ENCODE assay signal across 8 cellular contexts in the genomic region with DNA sequence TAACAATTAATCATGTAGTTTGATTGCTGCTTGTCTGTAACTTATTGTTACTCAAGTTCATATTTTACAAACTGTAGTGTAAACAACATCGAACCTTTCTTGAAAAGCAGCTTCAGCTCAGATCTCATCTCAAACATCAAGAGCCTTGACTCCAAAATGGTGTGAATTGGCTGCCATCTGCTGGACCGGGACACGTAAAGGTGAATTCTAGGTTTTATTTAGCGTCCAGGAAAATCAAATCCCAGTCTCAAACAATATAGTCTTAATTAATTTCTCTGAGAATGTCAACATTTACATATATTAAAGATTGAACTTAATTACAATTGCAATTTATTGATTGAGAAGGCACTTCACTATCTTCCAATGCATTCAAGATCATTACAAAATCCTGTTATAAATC.
DNase-seq lines count a peak whose midpoint lies in the region; ATAC-seq and TF ChIP-seq lines count a peak whose summit lies in the region.

No MANE protein-coding gene starts in this region.

- H3K9me3 ChIP-seq in heart right ventricle (peaks cover 0 to 5% (median 0%) of the 10 kb centered on the region in 11 donors), right cardiac atrium (ENCODE audit: control insufficient read depth, low read length) (no peaks in the 10 kb centered on the region), NT2/D1 (ENCODE audit: insufficient read depth, low read length) (no peaks in the 10 kb centered on the region)

- ATAC-seq in heart right ventricle, result no peak
- ATAC-seq in right cardiac atrium, result no peak
- ATAC-seq in GM19455 (IDR thresholded peaks at IDR 0.05; ENCODE audit: unreplicated experiment), result no peak
- ATAC-seq in HG03565 (IDR thresholded peaks at IDR 0.05; ENCODE audit: unreplicated experiment), result no peak

- peak in 5 of 9 donors; percentile 21 to 48 (median 31) for TF ChIP-seq CTCF in heart right ventricle (IDR thresholded peaks at IDR 0.05)

- H3K4me1 Mint-ChIP-seq in activated T-helper 2 cell treated with anti-CD3 and anti-CD28 coated beads, Interferon-gamma antibody, Interleukin-2, Interleukin-4, amounts not matched to agents 10 μg/mL and 5 μg/mL and 100 μg/mL, durations not matched to agents 14 hours and 24 hours and 36 hours (ENCODE audit: low read depth), result no peaks in the 10 kb centered on the region

- no peaks in the 10 kb centered on the region for H3K36me3 Mint-ChIP-seq in activated T-helper 2 cell treated with anti-CD3 and anti-CD28 coated beads, Interferon-gamma antibody, Interleukin-2, Interleukin-4, amounts not matched to agents 10 μg/mL and 5 μg/mL and 100 μg/mL, durations not matched to agents 14 hours and 24 hours and 36 hours (ENCODE audit: low read depth)

- no peak overlapping the region for H3K4me3 ChIP-seq in heart right ventricle
- no peak overlapping the region for H3K4me3 ChIP-seq in right cardiac atrium (ENCODE audit: low read length)
- H3K4me3 ChIP-seq in NT2/D1 (ENCODE audit: insufficient read length, low read depth), result no peak overlapping the region

- H3K27ac ChIP-seq in heart right ventricle, result no peak overlapping the region
- H3K27ac ChIP-seq in right cardiac atrium (ENCODE audit: low read length), result no peak overlapping the region

- 24 to 44% methylated on average over 4 of the region's 4 CpGs for WGBS in heart right ventricle, 2 donors
- 29% methylated on average over 4 of the region's 4 CpGs for WGBS in right cardiac atrium

- H3K36me3 ChIP-seq in heart right ventricle (no peaks in the 10 kb centered on the region), NT2/D1 (ENCODE audit: insufficient read depth, insufficient read length, low read length) (no peaks in the 10 kb centered on the region)

- no peak overlapping the region for H3K9ac ChIP-seq in NT2/D1 (ENCODE audit: insufficient read length, low read depth)

- DNase-seq in heart right ventricle (peak in 1 of 2 donors; percentile 10), right cardiac atrium (no peak), NT2/D1 (ENCODE audit: low read depth, low spot score) (peak; percentile 23), fibroblast of peridontal ligament (ENCODE audit: extremely low read depth) (peak; percentile 7), putamen (ENCODE audit: low spot score) (no peak)
- no peak for DNase-seq in activated T-helper 2 cell treated with anti-CD3 and anti-CD28 coated beads, Interferon-gamma antibody, Interleukin-2, Interleukin-4, amounts not matched to agents 10 μg/mL and 5 μg/mL and 100 μg/mL, durations not matched to agents 14 hours and 24 hours and 36 hours (ENCODE audit: low spot score)

- H3K27me3 ChIP-seq in heart right ventricle (peaks cover 0 to 24% (median 6%) of the 10 kb centered on the region in 7 donors), right cardiac atrium (ENCODE audit: control insufficient read depth, insufficient read depth) (no peaks in the 10 kb centered on the region), NT2/D1 (ENCODE audit: insufficient read depth, insufficient read length) (no peaks in the 10 kb centered on the region)

- no peak overlapping the region for H3K27ac Mint-ChIP-seq in activated T-helper 2 cell treated with anti-CD3 and anti-CD28 coated beads, Interferon-gamma antibody, Interleukin-2, Interleukin-4, amounts not matched to agents 10 μg/mL and 5 μg/mL and 100 μg/mL, durations not matched to agents 14 hours and 24 hours and 36 hours

- H3K27me3 Mint-ChIP-seq in activated T-helper 2 cell treated with anti-CD3 and anti-CD28 coated beads, Interferon-gamma antibody, Interleukin-2, Interleukin-4, amounts not matched to agents 10 μg/mL and 5 μg/mL and 100 μg/mL, durations not matched to agents 14 hours and 24 hours and 36 hours (ENCODE audit: low read depth), result peaks cover 1% of the 10 kb centered on the region

- intact Hi-C loops in heart right ventricle (cut with DNase I) (loop anchor here in 1 of 10 donors (5.0 kb wide), 2 partner anchors 700 to 900 kb away; no protein-coding TSS in a partner anchor), right cardiac atrium (cut with DNase I) (no loop called here)
- intact Hi-C loops in activated T-helper 2 cell treated with anti-CD3 and anti-CD28 coated beads, Interferon-gamma antibody, Interleukin-2, Interleukin-4, amounts not matched to agents 10 μg/mL and 5 μg/mL and 100 μg/mL, durations not matched to agents 14 hours and 24 hours and 36 hours (cut with micrococcal nuclease), result no loop called here

- no peak overlapping the region for H3K4me3 Mint-ChIP-seq in activated T-helper 2 cell treated with anti-CD3 and anti-CD28 coated beads, Interferon-gamma antibody, Interleukin-2, Interleukin-4, amounts not matched to agents 10 μg/mL and 5 μg/mL and 100 μg/mL, durations not matched to agents 14 hours and 24 hours and 36 hours (ENCODE audit: low read depth)

- H3K4me1 ChIP-seq in heart right ventricle (no peaks in the 10 kb centered on the region), right cardiac atrium (ENCODE audit: control insufficient read depth, insufficient read depth, low read length) (no peaks in the 10 kb centered on the region), NT2/D1 (ENCODE audit: insufficient read depth, insufficient read length) (no peaks in the 10 kb centered on the region)

- H3K9me3 Mint-ChIP-seq in activated T-helper 2 cell treated with anti-CD3 and anti-CD28 coated beads, Interferon-gamma antibody, Interleukin-2, Interleukin-4, amounts not matched to agents 10 μg/mL and 5 μg/mL and 100 μg/mL, durations not matched to agents 14 hours and 24 hours and 36 hours, result no peaks in the 10 kb centered on the region

Comparison
In these comparisons a context has a peak if more than half of its experiments do, and no peak if none do; other contexts are left out.
1. DNase-seq: peak in NT2/D1 (single experiment) and fibroblast of peridontal ligament (single experiment); none in right cardiac atrium (0 of 3), putamen (single experiment) and activated T-helper 2 cell treated with anti-CD3 and anti-CD28 coated beads, Interferon-gamma antibody, Interleukin-2, Interleukin-4, amounts not matched to agents 10 μg/mL and 5 μg/mL and 100 μg/mL, durations not matched to agents 14 hours and 24 hours and 36 hours (single experiment).